15 cellular contexts compared by ENCODE assay signal in the genomic region with DNA sequence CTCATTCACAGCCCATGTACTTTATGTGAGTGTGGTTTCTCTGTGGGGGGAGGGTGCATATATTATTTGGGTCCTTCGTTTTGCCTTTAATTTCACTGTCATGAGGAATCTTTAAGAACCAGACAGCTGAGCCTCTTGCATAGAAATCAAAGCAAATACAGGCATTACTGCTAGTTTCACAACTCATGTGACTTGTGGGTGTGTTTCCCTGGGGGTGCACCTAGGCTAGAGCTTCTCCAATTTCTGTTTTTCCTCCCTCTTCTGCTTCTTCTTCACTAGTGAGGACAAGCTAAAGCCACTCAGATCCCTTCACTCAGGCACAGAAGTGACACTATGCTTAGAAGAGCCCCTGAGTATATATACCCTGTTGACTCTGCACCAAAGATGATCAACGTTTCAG.
A peak's percentile ranks its signal among the peaks of the same experiment; 100 is the strongest.
DNase-seq lines count a peak whose midpoint lies in the region; ATAC-seq and TF ChIP-seq lines count a peak whose summit lies in the region.
"Had no signal": no experiment of that assay in that cellular context is flagged by ENCODE, and none has a peak within 500 bp of the region (broad histone marks: within the 10 kb centered on the region; RNA-seq: fewer than 3 reads in every experiment).

No MANE protein-coding gene starts in this region.

- no peak overlapping the region for H3K4me3 Mint-ChIP-seq in osteocyte (ENCODE audit: unreplicated experiment)
- H3K4me3 Mint-ChIP-seq: CD4-positive, alpha-beta T cell; GM23338 had no signal

- H3K4me1 ChIP-seq in DND-41 (ENCODE audit: insufficient read depth, low read length) (peaks cover 56% of the 10 kb centered on the region), OCI-LY3 (ENCODE audit: low read length) (peaks cover 50% of the 10 kb centered on the region)

- H3K9me3 ChIP-seq in DND-41 (ENCODE audit: insufficient read depth, low read length, severe bottlenecking) (no peaks in the 10 kb centered on the region), OCI-LY3 (ENCODE audit: insufficient read depth, low read length) (no peaks in the 10 kb centered on the region)
- H3K9me3 ChIP-seq: BLaER1 treated with 17β-estradiol and CSF1 and Interleukin-3, amounts not matched to agents 10 nM and 100 nM had no signal

- no peaks in the 10 kb centered on the region for H3K36me3 ChIP-seq in DND-41 (ENCODE audit: insufficient read depth, low read length)
- no peaks in the 10 kb centered on the region for H3K36me3 ChIP-seq in OCI-LY3 (replicated peaks; ENCODE audit: low read depth, low read length)
- H3K36me3 ChIP-seq: BLaER1 treated with 17β-estradiol and CSF1 and Interleukin-3, amounts not matched to agents 10 nM and 100 nM had no signal

- no peak overlapping the region for H2AFZ ChIP-seq in DND-41 (ENCODE audit: low read depth, low read length)
- no peak overlapping the region for H2AFZ ChIP-seq in OCI-LY3 (ENCODE audit: low read depth, low read length)
- H2AFZ ChIP-seq: GM23338 had no signal

- H4K20me1 ChIP-seq in DND-41 (ENCODE audit: insufficient read depth, low read length) = no peaks in the 10 kb centered on the region
- H4K20me1 ChIP-seq in OCI-LY3 (ENCODE audit: insufficient read depth, low read length) = peaks cover 35% of the 10 kb centered on the region
- H4K20me1 ChIP-seq: BLaER1 treated with 17β-estradiol and CSF1 and Interleukin-3, amounts not matched to agents 10 nM and 100 nM had no signal

- TF ChIP-seq CTCF in DND-41 (IDR thresholded peaks at IDR 0.05; ENCODE audit: borderline replicate concordance, extremely low read depth, low read length, poor library complexity, severe bottlenecking) (no peak), OCI-LY3 (IDR thresholded peaks at IDR 0.05; ENCODE audit: low read depth, low read length) (no peak), osteocyte (IDR thresholded peaks at IDR 0.05) (no peak)

- H3K4me2 ChIP-seq in DND-41 (ENCODE audit: insufficient read depth, low read length) = no peak overlapping the region
- peak overlapping the region; percentile 72 for H3K4me2 ChIP-seq in OCI-LY3 (ENCODE audit: low read length)
- H3K4me2 ChIP-seq: GM23338 had no signal

- peak overlapping the region; percentile 32; the same call in 1 of the 2 replicates for H3K27ac ChIP-seq in DND-41 (ENCODE audit: low read length)
- H3K27ac ChIP-seq in OCI-LY3 (ENCODE audit: low read length) = no peak overlapping the region
- H3K27ac ChIP-seq: BLaER1 treated with 17β-estradiol and CSF1 and Interleukin-3, amounts not matched to agents 10 nM and 100 nM had no signal

- H3K4me1 Mint-ChIP-seq in osteocyte (ENCODE audit: unreplicated experiment) = no peaks in the 10 kb centered on the region

- H3K27me3 ChIP-seq in DND-41 (ENCODE audit: insufficient read depth, low read length, poor library complexity) = no peaks in the 10 kb centered on the region
- peaks cover 87% of the 10 kb centered on the region for H3K27me3 ChIP-seq in OCI-LY3 (ENCODE audit: low read depth, low read length)

- no peaks in the 10 kb centered on the region for H3K36me3 Mint-ChIP-seq in osteocyte (ENCODE audit: unreplicated experiment)

- peaks cover 82% of the 10 kb centered on the region for H3K27me3 Mint-ChIP-seq in osteocyte (ENCODE audit: unreplicated experiment)

- no peak for ATAC-seq in DND-41 (ENCODE audit: insufficient read depth, low read depth)
- ATAC-seq: GM23338 had no signal

- no peak overlapping the region for H3K27ac Mint-ChIP-seq in osteocyte (ENCODE audit: unreplicated experiment)
- H3K27ac Mint-ChIP-seq: CD4-positive, alpha-beta T cell; GM23338 had no signal

- no peaks in the 10 kb centered on the region for H3K9me3 Mint-ChIP-seq in osteocyte (ENCODE audit: unreplicated experiment)
- H3K9me3 Mint-ChIP-seq: CD4-positive, alpha-beta T cell; GM23338 had no signal

- peak; percentile 32 for DNase-seq in NOMO-1 treated with DMSO at 0.1 percent for 48 hours (lab: John Stamatoyannopoulos, UW; ENCODE audit: unreplicated experiment)
- DNase-seq in NOMO-1 treated with dmso at 0.1 percent for 144 hours (lab: John Stamatoyannopoulos, UW; ENCODE audit: unreplicated experiment) = no peak
- no peak for DNase-seq in DND-41
- peak; percentile 17 for DNase-seq in osteocyte (ENCODE audit: extremely low spot score, unreplicated experiment)
- no peak for DNase-seq in anterior cingulate cortex (lab: John Stamatoyannopoulos, UW)
- no peak for DNase-seq in DMS79 treated with DMSO at 0.1 percent for 48 hours (lab: John Stamatoyannopoulos, UW)
- DNase-seq: 8988T; Calu3; CD4-positive, alpha-beta T cell; DMS 273 treated with DMSO at 0.1 percent for 48 hours; EL; H7 had no signal

- H3K9ac ChIP-seq in DND-41 (ENCODE audit: low read depth, low read length) (no peak overlapping the region), OCI-LY3 (ENCODE audit: low read length) (no peak overlapping the region)
- H3K9ac ChIP-seq: BLaER1 treated with 17β-estradiol and CSF1 and Interleukin-3, amounts not matched to agents 10 nM and 100 nM had no signal

- no peak overlapping the region for H3K4me3 ChIP-seq in DND-41 (ENCODE audit: low read depth in 1 of 2, low read length in 2 of 2)
- peak overlapping the region; percentile 40; the same call in 1 of the 2 replicates for H3K4me3 ChIP-seq in OCI-LY3 (ENCODE audit: low read length)
- H3K4me3 ChIP-seq: BLaER1 treated with 17β-estradiol and CSF1 and Interleukin-3, amounts not matched to agents 10 nM and 100 nM; GM23338 had no signal

- H3K79me2 ChIP-seq in DND-41 (ENCODE audit: insufficient read depth, low read length) = no peaks in the 10 kb centered on the region
- no peaks in the 10 kb centered on the region for H3K79me2 ChIP-seq in OCI-LY3 (ENCODE audit: low read length)

Comparison
In these comparisons a context has a peak if more than half of its experiments do, and no peak if none do; other contexts are left out.
1. DNase-seq: peak in NOMO-1 treated with DMSO at 0.1 percent for 48 hours (single experiment) and osteocyte (single experiment); none in NOMO-1 treated with dmso at 0.1 percent for 144 hours (single experiment), DND-41 (single experiment), anterior cingulate cortex (0 of 58) and DMS79 treated with DMSO at 0.1 percent for 48 hours (single experiment).